In the genomic region with DNA sequence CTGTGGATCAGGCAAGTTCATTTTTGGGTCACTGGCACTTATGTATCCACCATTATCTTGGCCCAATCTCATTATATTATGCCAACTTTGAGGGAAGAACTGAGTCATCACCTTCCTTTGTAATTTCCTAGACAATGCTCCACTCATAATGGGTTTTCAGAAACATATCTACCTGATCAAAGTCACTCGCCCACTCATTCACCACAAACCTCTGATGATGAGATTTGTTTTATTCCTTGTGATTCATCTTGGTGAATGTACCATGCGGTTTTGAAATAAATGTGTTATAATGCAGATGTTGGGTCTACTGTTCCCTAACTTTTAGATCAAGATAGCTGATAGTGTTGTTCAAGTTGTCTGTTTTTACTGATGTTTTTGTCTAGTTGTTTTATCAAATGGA, we compare ENCODE assay signal across 11 cellular contexts.
A peak's percentile ranks its signal among the peaks of the same experiment; 100 is the strongest.
DNase-seq lines count a peak whose midpoint lies in the region; ATAC-seq, FAIRE-seq and TF ChIP-seq lines count a peak whose summit lies in the region.
"Had no signal": no experiment of that assay in that cellular context is flagged by ENCODE, and none has a peak within 500 bp of the region (broad histone marks: within the 10 kb centered on the region; RNA-seq: fewer than 3 reads in every experiment).

No MANE protein-coding gene starts in this region.

- H3K4me3 ChIP-seq in cardiac fibroblast (replicated peaks in 1 of 2; ENCODE audit: low read depth in 2 of 2, low read length in 2 of 2): no peak overlapping the region
- H3K4me3 ChIP-seq: K562, sigmoid colon, tibial nerve had no signal

- DNase-seq in DMS53 (lab: John Stamatoyannopoulos, UW) (peak; percentile 5), DMS53 treated with DMSO at 0.1 percent for 48 hours (lab: John Stamatoyannopoulos, UW; ENCODE audit: unreplicated experiment) (no peak), RCC 7860 (ENCODE audit: low spot score) (peak; percentile 97), cardiac fibroblast (ENCODE audit: low read depth in 2 of 2) (peak; percentile 68 to 84), NCI-H1092 treated with DMSO at 0.1 percent for 48 hours (lab: John Stamatoyannopoulos, UW) (no peak)
- DNase-seq in stimulated activated CD4-positive, alpha-beta T cell treated with anti-CD3 and anti-CD28 coated beads, Interleukin-2, amount 100 ng/mL, for 48 hours: peak; percentile 8 to 32
- no peak for DNase-seq in stimulated activated naive CD4-positive, alpha-beta T cell (lab: John Stamatoyannopoulos, UW)
- DNase-seq: sigmoid colon had no signal

- no peak for ATAC-seq in HG03139 (IDR thresholded peaks at IDR 0.05; ENCODE audit: unreplicated experiment)
- ATAC-seq: K562 had no signal

- FAIRE-seq in RCC 7860 (lab: Jason Lieb, UNC): peak; percentile 100
- FAIRE-seq: K562 had no signal

- TF ChIP-seq CTCF in cardiac fibroblast (IDR thresholded peaks at IDR 0.05; ENCODE audit: low read depth, low read length): no peak

Comparison
In these comparisons a context has a peak if more than half of its experiments do, and no peak if none do; other contexts are left out.
1. DNase-seq: peak in DMS53 (single experiment), RCC 7860 (single experiment), cardiac fibroblast (2 of 2) and stimulated activated CD4-positive, alpha-beta T cell treated with anti-CD3 and anti-CD28 coated beads, Interleukin-2, amount 100 ng/mL, for 48 hours (2 of 2); none in DMS53 treated with DMSO at 0.1 percent for 48 hours (single experiment), NCI-H1092 treated with DMSO at 0.1 percent for 48 hours (single experiment) and stimulated activated naive CD4-positive, alpha-beta T cell (0 of 6).